Comparison of ENCODE assay signal across 8 cellular contexts in genomic region chr17:81328925-81329278, GRCh38. TPM values are rescaled to one million over a fixed set of nuclear protein-coding genes. Genes with fewer than 3 reads are reported as not detected.
DNase-seq lines count a peak whose midpoint lies in the region; ATAC-seq, FAIRE-seq and TF ChIP-seq lines count a peak whose summit lies in the region.

No MANE protein-coding gene starts in this region.

- no peak for TF ChIP-seq CTCF in WTC11 (IDR thresholded peaks at IDR 0.05)

- CTCF ChIA-PET in WTC11 (lab: Charles Lee) = interaction anchor here (0.8 to 1.7 kb wide), 9 partner anchors 9 to 194 kb away, joined by 3 to 16 read pairs (median 4); partner anchors contain the start of gene BAHCC1

- H3K4me3 ChIP-seq in iPS-20b (ENCODE audit: low read length) = no peak overlapping the region
- no peak overlapping the region for H3K4me3 ChIP-seq in skin epidermis

- H3K27me3 ChIP-seq in iPS-20b (ENCODE audit: insufficient read depth, low read length) = no peaks in the 10 kb centered on the region

- intact Hi-C loops in posterior vena cava (cut with DNase I) = no loop called here

- H3K9me3 Mint-ChIP-seq in WTC11 = no peaks in the 10 kb centered on the region

- peaks cover 19% of the 10 kb centered on the region for H3K4me1 Mint-ChIP-seq in WTC11

- no peaks in the 10 kb centered on the region for H3K36me3 Mint-ChIP-seq in WTC11

- no peak for FAIRE-seq in GM12892 (lab: Jason Lieb, UNC)

- peak; percentile 57 for DNase-seq in HK-2 (ENCODE audit: unreplicated experiment)
- DNase-seq in WTC11 (ENCODE audit: low spot score) = no peak
- no peak for DNase-seq in GM12892 (ENCODE audit: insufficient read length)
- no peak for DNase-seq in posterior vena cava (ENCODE audit: low spot score)
- no peak for DNase-seq in AML-193 (lab: John Stamatoyannopoulos, UW)
- no peak for DNase-seq in NCI-H2171 (lab: John Stamatoyannopoulos, UW)

- no peak overlapping the region for H3K4me3 Mint-ChIP-seq in WTC11

- H3K27me3 Mint-ChIP-seq in WTC11 (ENCODE audit: low read depth) = no peaks in the 10 kb centered on the region; the same call in 1 of the 2 replicates

- TF ChIP-seq POLR2A in GM12892 (IDR thresholded peaks at IDR 0.05; ENCODE audit: low read depth, low read length) = no peak

- POLR2A ChIA-PET in WTC11 (lab: Charles Lee) = no interaction called here

- no peaks in the 10 kb centered on the region for H3K36me3 ChIP-seq in iPS-20b (ENCODE audit: insufficient read depth, low read depth, low read length)

- 0 out of 2 replicates have a peak overlapping the region, but pooled peaks have one; percentile 5 for H3K9ac ChIP-seq in iPS-20b (ENCODE audit: low read depth, low read length)

- ATAC-seq in WTC11 = no peak

- H3K27ac Mint-ChIP-seq in WTC11 = peak overlapping the region; percentile 79; the same call in 1 of the 2 replicates

- no peak overlapping the region for H3K27ac ChIP-seq in iPS-20b (ENCODE audit: low read length)
- H3K27ac ChIP-seq in skin epidermis = peak overlapping the region in 20 of 21 experiments; percentile 6 to 85 (median 58)

- H3K9me3 ChIP-seq in iPS-20b (ENCODE audit: insufficient read depth, low read depth, low read length) = no peaks in the 10 kb centered on the region

- peaks cover 7% of the 10 kb centered on the region; the same call in 1 of the 2 replicates for H3K4me1 ChIP-seq in iPS-20b (ENCODE audit: insufficient read depth, low read length)

TF ChIP-seq in WTC11, 78 proteins besides CTCF, POLR2A, EP300 and RAD21:
- no peak for TF ChIP-seq USF2 (CRISPR knock-in tag; IDR thresholded peaks at IDR 0.05)
- TF ChIP-seq NFE2L1 (CRISPR knock-in tag; IDR thresholded peaks at IDR 0.05) = no peak
- 0 out of 2 replicates have a peak, but pooled peaks have one; percentile 7 for TF ChIP-seq MAX (CRISPR knock-in tag; IDR thresholded peaks at IDR 0.05)
- no peak for TF ChIP-seq ZNF423 (CRISPR knock-in tag; IDR thresholded peaks at IDR 0.05)
- no peak for TF ChIP-seq MLX (CRISPR knock-in tag; IDR thresholded peaks at IDR 0.05)
- TF ChIP-seq TEAD1 (CRISPR knock-in tag; IDR thresholded peaks at IDR 0.05) = no peak

RNA-seq across cellular contexts. Expression of gene SLC38A10, which starts 33.8 kb away (rescaled TPM):
- total RNA-seq in WTC11 (2021) = 47.0 to 62.4 TPM (median 53.9 TPM) in 3 replicates
- polyA plus RNA-seq in GM12892 (2012; ENCODE audit: missing spikeins) = 20.1 TPM
- 10 to 100 TPM; 59.6 to 85.1 TPM for total RNA-seq in posterior vena cava
